Comparison of ENCODE assay signal across 34 cellular contexts in genomic region chr13:103698000-103698399, GRCh38.
"Had no signal": no experiment of that assay in that cellular context is flagged by ENCODE, and none has a peak within 500 bp of the region (broad histone marks: within the 10 kb centered on the region; RNA-seq: fewer than 3 reads in every experiment).

No MANE protein-coding gene starts in this region.

- H3K4me3 ChIP-seq: adrenal gland, body of pancreas, cardiac muscle cell, coronary artery, esophagus muscularis mucosa, gastrocnemius medialis had no signal

- H3K27me3 Mint-ChIP-seq: activated B cell treated with CpG ODN at 0.5 μM for 24 hours; activated CD8-positive, alpha-beta T cell treated with anti-CD3 and anti-CD28 coated beads for 36 hours; activated naive CD8-positive, alpha-beta T cell treated with anti-CD3 and anti-CD28 coated beads for 36 hours; activated naive CD8-positive, alpha-beta T cell treated with anti-CD3 and anti-CD28 coated beads, Interleukin-2, amount 50 U/mL, for 24 hours; activated T-helper 17 cell treated with anti-CD3 and anti-CD28 coated beads, Interleukin-2, amount 50 U/mL, for 72 hours; central memory CD8-positive, alpha-beta T cell; effector memory CD8-positive, alpha-beta T cell; T-helper 17 cell had no signal

- H3K36me3 Mint-ChIP-seq: activated naive CD8-positive, alpha-beta T cell treated with anti-CD3 and anti-CD28 coated beads for 36 hours had no signal

- DNase-seq: activated B cell treated with CpG ODN at 0.5 μM for 24 hours; activated CD4-positive, alpha-beta T cell treated with anti-CD3 and anti-CD28 coated beads for 48 hours; activated CD4-positive, alpha-beta T cell treated with anti-CD3 and anti-CD28 coated beads, Interleukin-2, amount 50 U/mL, for 1 hour; activated CD4-positive, alpha-beta T cell treated with anti-CD3 and anti-CD28 coated beads, Interleukin-2, amount 50 U/mL, for 48 hours; activated CD8-positive, alpha-beta memory T cell treated with anti-CD3 and anti-CD28 coated beads for 24 hours; activated CD8-positive, alpha-beta T cell treated with anti-CD3 and anti-CD28 coated beads for 36 hours; activated effector memory CD4-positive, alpha-beta T cell treated with Interleukin-2 at 50 U/mL for 16 hours; activated gamma-delta T cell treated with Interleukin-2 at 50 U/mL for 16 hours; activated naive CD4-positive, alpha-beta T cell treated with anti-CD3 and anti-CD28 coated beads, Interleukin-2, amount 50 U/mL, for 16 hours; activated naive CD4-positive, alpha-beta T cell treated with Interleukin-2 at 50 U/mL for 16 hours; activated naive CD8-positive, alpha-beta T cell treated with anti-CD3 and anti-CD28 coated beads for 36 hours; activated naive CD8-positive, alpha-beta T cell treated with anti-CD3 and anti-CD28 coated beads, Interleukin-2, amount 50 U/mL, for 24 hours; activated T-cell treated with anti-CD3 and anti-CD28 coated beads, Interleukin-2, amount 50 U/mL, for 4 hours; adrenal gland; amygdala; aorta; body of pancreas; dermis blood vessel endothelial cell; effector CD4-positive, alpha-beta T cell; effector memory CD8-positive, alpha-beta T cell; erythroblast; gastrocnemius medialis; T-helper 1 cell; T-helper 17 cell; T1000; WERI-Rb-1 had no signal

- H3K9me3 Mint-ChIP-seq: activated B cell treated with CpG ODN at 0.5 μM for 24 hours; activated naive CD8-positive, alpha-beta T cell treated with anti-CD3 and anti-CD28 coated beads, Interleukin-2, amount 50 U/mL, for 24 hours; activated T-helper 17 cell treated with anti-CD3 and anti-CD28 coated beads, Interleukin-2, amount 50 U/mL, for 72 hours had no signal

- H3K4me3 Mint-ChIP-seq: activated B cell treated with CpG ODN at 0.5 μM for 24 hours; activated CD8-positive, alpha-beta T cell treated with anti-CD3 and anti-CD28 coated beads for 36 hours; activated naive CD8-positive, alpha-beta T cell treated with anti-CD3 and anti-CD28 coated beads for 36 hours; activated naive CD8-positive, alpha-beta T cell treated with anti-CD3 and anti-CD28 coated beads, Interleukin-2, amount 50 U/mL, for 24 hours; activated T-cell treated with anti-CD3 and anti-CD28 coated beads, Interleukin-2, amount 50 U/mL, for 4 hours; activated T-helper 17 cell treated with anti-CD3 and anti-CD28 coated beads, Interleukin-2, amount 50 U/mL, for 72 hours; central memory CD8-positive, alpha-beta T cell; effector memory CD8-positive, alpha-beta T cell; T-helper 17 cell; T-helper 2 cell treated with Interferon-gamma antibody and Interleukin-4, amounts not matched to agents 5 μg/mL and 100 μg/mL, for 36 hours had no signal

- ATAC-seq: activated CD4-positive, CD25-positive, alpha-beta regulatory T cell treated with anti-CD3 and anti-CD28 coated beads, Interleukin-2, amount 50 U/mL, for 24 hours; activated CD8-positive, alpha-beta T cell treated with anti-CD3 and anti-CD28 coated beads for 36 hours; activated naive CD8-positive, alpha-beta T cell treated with anti-CD3 and anti-CD28 coated beads, Interleukin-2, amount 50 U/mL, for 24 hours; activated T-cell treated with anti-CD3 and anti-CD28 coated beads, Interleukin-2, amount 50 U/mL, for 4 hours; activated T-helper 17 cell treated with anti-CD3 and anti-CD28 coated beads, Interleukin-2, amount 50 U/mL, for 72 hours; body of pancreas; effector memory CD8-positive, alpha-beta T cell; foreskin keratinocyte; gastrocnemius medialis; T-helper 17 cell had no signal

- H3K4me1 ChIP-seq: adrenal gland, body of pancreas, esophagus muscularis mucosa, foreskin keratinocyte, gastrocnemius medialis had no signal

- H3K36me3 ChIP-seq: adrenal gland, cardiac muscle cell, esophagus muscularis mucosa, gastrocnemius medialis, WERI-Rb-1 had no signal

- H3K27me3 ChIP-seq: adrenal gland, body of pancreas, cardiac muscle cell, esophagus muscularis mucosa, foreskin keratinocyte, gastrocnemius medialis had no signal

- H3K27ac Mint-ChIP-seq: activated B cell treated with CpG ODN at 0.5 μM for 24 hours; activated CD8-positive, alpha-beta T cell treated with anti-CD3 and anti-CD28 coated beads for 36 hours; activated naive CD8-positive, alpha-beta T cell treated with anti-CD3 and anti-CD28 coated beads for 36 hours; activated naive CD8-positive, alpha-beta T cell treated with anti-CD3 and anti-CD28 coated beads, Interleukin-2, amount 50 U/mL, for 24 hours; activated T-helper 17 cell treated with anti-CD3 and anti-CD28 coated beads, Interleukin-2, amount 50 U/mL, for 72 hours; effector memory CD8-positive, alpha-beta T cell; T-helper 17 cell; T-helper 2 cell treated with Interferon-gamma antibody and Interleukin-4, amounts not matched to agents 5 μg/mL and 100 μg/mL, for 36 hours had no signal

- H3K27ac ChIP-seq: adrenal gland, body of pancreas, cardiac muscle cell, coronary artery, esophagus muscularis mucosa, foreskin keratinocyte, gastrocnemius medialis, WERI-Rb-1 had no signal

- H3K9me3 ChIP-seq: adrenal gland, body of pancreas, esophagus muscularis mucosa, gastrocnemius medialis had no signal

- H3K4me1 Mint-ChIP-seq: activated B cell treated with CpG ODN at 0.5 μM for 24 hours; activated naive CD8-positive, alpha-beta T cell treated with anti-CD3 and anti-CD28 coated beads for 36 hours; activated naive CD8-positive, alpha-beta T cell treated with anti-CD3 and anti-CD28 coated beads, Interleukin-2, amount 50 U/mL, for 24 hours; activated T-helper 17 cell treated with anti-CD3 and anti-CD28 coated beads, Interleukin-2, amount 50 U/mL, for 72 hours; central memory CD8-positive, alpha-beta T cell; T-helper 17 cell had no signal
